9 cellular contexts compared by ENCODE assay signal in genomic region chr16:31182391-31182790, GRCh38. TPM values are rescaled to one million over a fixed set of nuclear protein-coding genes. Genes with fewer than 3 reads are reported as not detected.
DNase-seq lines count a peak whose midpoint lies in the region; TF ChIP-seq lines count a peak whose summit lies in the region.
"Had no signal": no experiment of that assay in that cellular context is flagged by ENCODE, and none has a peak within 500 bp of the region (broad histone marks: within the 10 kb centered on the region; RNA-seq: fewer than 3 reads in every experiment).

No MANE protein-coding gene starts in this region.

- peaks cover 76% of the 10 kb centered on the region for H3K4me1 ChIP-seq in CD4-positive, alpha-beta memory T cell (ENCODE audit: insufficient read depth, low read length)
- H3K4me1 ChIP-seq in neural progenitor cell = peaks cover 17% of the 10 kb centered on the region

- peaks cover 56 to 94% (median 68%) of the 10 kb centered on the region in 4 donors for H3K4me1 Mint-ChIP-seq in CD4-positive, alpha-beta memory T cell
- peaks cover 77% of the 10 kb centered on the region for H3K4me1 Mint-ChIP-seq in dendritic cell treated with granulocyte-macrophage colony-stimulating factor and Interleukin-4, amounts not matched to agents 40 ng/mL and 50 ng/mL, for 4 days (ENCODE audit: low read depth)
- peaks cover 37% of the 10 kb centered on the region for H3K4me1 Mint-ChIP-seq in neural progenitor cell

- peak overlapping the region; percentile 97 to 99 (median 98) for H3K4me3 Mint-ChIP-seq in CD4-positive, alpha-beta memory T cell
- H3K4me3 Mint-ChIP-seq in dendritic cell treated with granulocyte-macrophage colony-stimulating factor and Interleukin-4, amounts not matched to agents 40 ng/mL and 50 ng/mL, for 4 days = peak overlapping the region; percentile 98
- H3K4me3 Mint-ChIP-seq in neural progenitor cell = peak overlapping the region; percentile 98

- peaks cover 53% of the 10 kb centered on the region for H3K36me3 ChIP-seq in CD4-positive, alpha-beta memory T cell (ENCODE audit: insufficient read depth, low read length)
- peaks cover 21% of the 10 kb centered on the region for H3K36me3 ChIP-seq in neural progenitor cell

- no peaks in the 10 kb centered on the region for H3K27me3 ChIP-seq in CD4-positive, alpha-beta memory T cell (ENCODE audit: insufficient read depth, low read length)
- no peaks in the 10 kb centered on the region for H3K27me3 ChIP-seq in neural progenitor cell

- peaks cover 83% of the 10 kb centered on the region for H3K79me2 ChIP-seq in neural progenitor cell (ENCODE audit: low read depth)

- intact Hi-C loops in CD4-positive, alpha-beta memory T cell (cut with micrococcal nuclease) = no loop called here
- intact Hi-C loops in dendritic cell treated with granulocyte-macrophage colony-stimulating factor and Interleukin-4, amounts not matched to agents 40 ng/mL and 50 ng/mL, for 4 days (cut with micrococcal nuclease) = loop anchor here (10.0 kb wide), 1 partner anchor 172 kb away; the partner anchor contains the start of gene ITGAX

- H3K27ac ChIP-seq in CD4-positive, alpha-beta memory T cell (ENCODE audit: low read depth, low read length) = peak overlapping the region; percentile 89
- no peak overlapping the region for H3K27ac ChIP-seq in neural progenitor cell

- CTCF ChIA-PET in CD4-positive, alpha-beta memory T cell (lab: Charles Lee; ENCODE audit: partially characterized antibody) = interaction anchor here (0.7 to 2.5 kb wide), 2 partner anchors 19 to 40 kb away, joined by 3 to 11 read pairs; partner anchors contain the start of gene PYCARD

- H4K20me1 ChIP-seq in neural progenitor cell (ENCODE audit: low read depth) = peaks cover 68% of the 10 kb centered on the region

- H3K27me3 Mint-ChIP-seq in CD4-positive, alpha-beta memory T cell = no peaks in the 10 kb centered on the region
- peaks cover 2% of the 10 kb centered on the region for H3K27me3 Mint-ChIP-seq in dendritic cell treated with granulocyte-macrophage colony-stimulating factor and Interleukin-4, amounts not matched to agents 40 ng/mL and 50 ng/mL, for 4 days
- H3K27me3 Mint-ChIP-seq in neural progenitor cell (ENCODE audit: insufficient read depth, low read depth) = peaks cover 29% of the 10 kb centered on the region

- H3K9ac ChIP-seq in neural progenitor cell = peak overlapping the region; percentile 92

- peaks cover 57 to 77% of the 10 kb centered on the region in 2 donors for H3K36me3 Mint-ChIP-seq in CD4-positive, alpha-beta memory T cell
- peaks cover 83% of the 10 kb centered on the region for H3K36me3 Mint-ChIP-seq in dendritic cell treated with granulocyte-macrophage colony-stimulating factor and Interleukin-4, amounts not matched to agents 40 ng/mL and 50 ng/mL, for 4 days (ENCODE audit: low read depth)
- peaks cover 53% of the 10 kb centered on the region for H3K36me3 Mint-ChIP-seq in neural progenitor cell

- in situ Hi-C loops in G401 (cut with HindIII; ENCODE audit: low sequenced_read_pairs) = no loop called here

- H3K4me2 ChIP-seq in neural progenitor cell = peak overlapping the region; percentile 95

- no peak for TF ChIP-seq CTCF in neural progenitor cell (IDR thresholded peaks at IDR 0.05)

- peaks cover 0 to 16% (median 0%) of the 10 kb centered on the region in 8 donors for H3K9me3 Mint-ChIP-seq in CD4-positive, alpha-beta memory T cell
- H3K9me3 Mint-ChIP-seq in dendritic cell treated with granulocyte-macrophage colony-stimulating factor and Interleukin-4, amounts not matched to agents 40 ng/mL and 50 ng/mL, for 4 days = no peaks in the 10 kb centered on the region
- H3K9me3 Mint-ChIP-seq in neural progenitor cell = peaks cover 4% of the 10 kb centered on the region

- peak overlapping the region; percentile 38 to 99 (median 75) for H3K27ac Mint-ChIP-seq in CD4-positive, alpha-beta memory T cell
- peak overlapping the region; percentile 100 for H3K27ac Mint-ChIP-seq in dendritic cell treated with granulocyte-macrophage colony-stimulating factor and Interleukin-4, amounts not matched to agents 40 ng/mL and 50 ng/mL, for 4 days
- no peak overlapping the region for H3K27ac Mint-ChIP-seq in neural progenitor cell

- POLR2A ChIA-PET in CD4-positive, alpha-beta memory T cell (lab: Charles Lee; ENCODE audit: partially characterized antibody) = interaction anchor here (1.4 to 2.6 kb wide), 8 partner anchors 8 to 65 kb away, joined by 3 to 16 read pairs (median 7); partner anchors contain the start of genes KAT8 and PYCARD

- no peak overlapping the region for H2AFZ ChIP-seq in neural progenitor cell (replicated peaks)

- no peak for DNase-seq in CD4-positive, alpha-beta memory T cell
- DNase-seq in NAMALWA (ENCODE audit: low spot score) (peak; percentile 17), neural progenitor cell (ENCODE audit: low spot score) (no peak), activated gamma-delta T cell (lab: John Stamatoyannopoulos, UW) (no peak), A172 (ENCODE audit: low spot score) (no peak), G401 (ENCODE audit: low spot score) (no peak)
- no peak for DNase-seq in stimulated activated CD4-positive, alpha-beta T cell treated with anti-CD3 and anti-CD28 coated beads, Interleukin-4, amount 100 ng/mL, for 4 hours
- DNase-seq: left cardiac atrium had no signal

- H3F3A ChIP-seq in neural progenitor cell (ENCODE audit: low read depth) = peaks cover 58% of the 10 kb centered on the region

- H3K4me3 ChIP-seq in CD4-positive, alpha-beta memory T cell (ENCODE audit: low read length in 2 of 2) = peak overlapping the region; percentile 5 to 96
- H3K4me3 ChIP-seq in neural progenitor cell = peak overlapping the region; percentile 72

- no peaks in the 10 kb centered on the region for H3K9me3 ChIP-seq in CD4-positive, alpha-beta memory T cell (ENCODE audit: control insufficient read depth in 1 of 2, low read length in 2 of 2)
- H3K9me3 ChIP-seq in neural progenitor cell (ENCODE audit: low read depth) = no peaks in the 10 kb centered on the region

RNA-seq across cellular contexts. Expression of gene FUS, which starts 2.5 kb away (rescaled TPM):
- total RNA-seq in CD4-positive, alpha-beta memory T cell = 100 to 1,000 TPM; 500 to 536 TPM
- polyA plus RNA-seq in CD4-positive, alpha-beta memory T cell = 100 to 1,000 TPM in 1 of 2 donors, 10 to 100 TPM in 1; 88.1 to 163 TPM
- 81.7 and 127 TPM in 2 replicates for total RNA-seq in neural progenitor cell (ENCODE audit: low replicate concordance)
- total RNA-seq in A172 (2014; rRNA removed; shearing (Covaris generic)) = 14.4 and 26.9 TPM in 2 replicates
- 40.7 and 70.0 TPM in 2 replicates for total RNA-seq in G401 (2014; rRNA removed; shearing (Covaris generic))

RNA-seq across cellular contexts. Expression of gene PYCARD, which starts 20.2 kb away (rescaled TPM):
- total RNA-seq in CD4-positive, alpha-beta memory T cell = 10 to 100 TPM; 25.9 to 26.6 TPM
- polyA plus RNA-seq in CD4-positive, alpha-beta memory T cell = 10 to 100 TPM; 52.4 to 60.6 TPM
- 0.81 TPM in 1 of 2 replicates, not detected in the other for total RNA-seq in neural progenitor cell (ENCODE audit: low replicate concordance)
- not detected in 2 replicates for total RNA-seq in A172 (2014; rRNA removed; shearing (Covaris generic))
- total RNA-seq in G401 (2014; rRNA removed; shearing (Covaris generic)) = 17.2 and 27.2 TPM in 2 replicates

RNA-seq across cellular contexts. Expression of gene TRIM72, which starts 31.5 kb away (rescaled TPM):
- total RNA-seq in CD4-positive, alpha-beta memory T cell = not detected
- not detected for polyA plus RNA-seq in CD4-positive, alpha-beta memory T cell
- 0.07 TPM in 1 of 2 replicates, not detected in the other for total RNA-seq in neural progenitor cell (ENCODE audit: low replicate concordance)
- under 0.01 and 0.02 TPM in 2 replicates for total RNA-seq in A172 (2014; rRNA removed; shearing (Covaris generic))
- not detected in 2 replicates for total RNA-seq in G401 (2014; rRNA removed; shearing (Covaris generic))

RNA-seq across cellular contexts. Expression of gene PRSS36, which starts 32.5 kb away (rescaled TPM):
- total RNA-seq in CD4-positive, alpha-beta memory T cell = under 1 TPM; 0.33 to 0.67 TPM
- under 1 TPM; 0.47 to 0.94 TPM for polyA plus RNA-seq in CD4-positive, alpha-beta memory T cell
- total RNA-seq in neural progenitor cell (ENCODE audit: low replicate concordance) = 0.30 and 0.68 TPM in 2 replicates
- 0.41 and 0.55 TPM in 2 replicates for total RNA-seq in A172 (2014; rRNA removed; shearing (Covaris generic))
- 0.06 TPM in 1 of 2 replicates, not detected in the other for total RNA-seq in G401 (2014; rRNA removed; shearing (Covaris generic))

RNA-seq across cellular contexts. Expression of gene PYDC1, which starts 34.5 kb away (rescaled TPM):
- total RNA-seq in CD4-positive, alpha-beta memory T cell = not detected
- not detected for polyA plus RNA-seq in CD4-positive, alpha-beta memory T cell
- not detected in 2 replicates for total RNA-seq in neural progenitor cell (ENCODE audit: low replicate concordance)
- not detected in 2 replicates for total RNA-seq in A172 (2014; rRNA removed; shearing (Covaris generic))
- not detected in 2 replicates for total RNA-seq in G401 (2014; rRNA removed; shearing (Covaris generic))
- total RNA-seq: left cardiac atrium had no signal

Comparison
In these comparisons a context has a peak if more than half of its experiments do, and no peak if none do; other contexts are left out.
1. RNA of gene PYCARD, which starts 20.2 kb away (total RNA-seq): 17.2 to 27.2 TPM in G401 and 25.9 to 26.6 TPM in CD4-positive, alpha-beta memory T cell; 0.81 TPM in neural progenitor cell and not detected in A172; every median in the first group is over 10 times any median in the second.
2. Peak in every context shown above with its lines, with median percentiles within 50 percentile points of each other: H3K4me3 Mint-ChIP-seq.